Comparison of ENCODE assay signal across 8 cellular contexts in genomic region chr18:9334351-9335254, GRCh38. TPM values are rescaled to one million over a fixed set of nuclear protein-coding genes. Genes with fewer than 3 reads are reported as not detected.
DNase-seq lines count a peak whose midpoint lies in the region; ATAC-seq and TF ChIP-seq lines count a peak whose summit lies in the region.

Gene TWSG1, plus strand, starts transcription at chr18:9334773. Its CDS starts 2,457 bp downstream, at chr18:9337230.

- H3K27me3 ChIP-seq in right cardiac atrium (ENCODE audit: control insufficient read depth, insufficient read depth) (no peaks in the 10 kb centered on the region), uterus (no peaks in the 10 kb centered on the region)

- no peaks in the 10 kb centered on the region for H3K36me3 Mint-ChIP-seq in T-helper 17 cell (ENCODE audit: low read depth)

- no peaks in the 10 kb centered on the region for H3K9me3 ChIP-seq in T-helper 17 cell (ENCODE audit: control insufficient read depth, low read length, poor library complexity, severe bottlenecking)
- H3K9me3 ChIP-seq in right cardiac atrium (ENCODE audit: control insufficient read depth, low read length), result no peaks in the 10 kb centered on the region
- H3K9me3 ChIP-seq in uterus, result no peaks in the 10 kb centered on the region

- under 1% methylated on average over 104 of the region's 104 CpGs for WGBS in right cardiac atrium

- intact Hi-C loops in right cardiac atrium (cut with DNase I) (no loop called here), uterus (cut with DNase I; ENCODE audit: low total_unique reads) (no loop called here)

- TF ChIP-seq POLR2A in uterus (IDR thresholded peaks at IDR 0.05), result peak; percentile 72 to 74

- no peaks in the 10 kb centered on the region for H3K36me3 ChIP-seq in uterus

- in situ Hi-C loops in GM13977 (cut with MboI; ENCODE audit: low pct_unique_long_range_greater_than_20kb, low sequenced_read_pairs, unreplicated experiment), result no loop called here

- H3K4me3 Mint-ChIP-seq in T-helper 17 cell, result peak within 1 kb of the TSS; percentile 92

- H3K27ac Mint-ChIP-seq in T-helper 17 cell, result no peak within 1 kb of the TSS

- H3K27ac ChIP-seq in right cardiac atrium (ENCODE audit: low read length) (peak within 1 kb of the TSS; percentile 68), uterus (peak within 1 kb of the TSS; percentile 87 to 91)

- DNase-seq in GM13977 (ENCODE audit: low spot score) (peak; percentile 99), NCI-H1417 treated with DMSO at 0.1 percent for 48 hours (lab: John Stamatoyannopoulos, UW) (peak; percentile 42), T-helper 17 cell (peak; percentile 84 to 94 (median 93)), anterior cingulate cortex (lab: John Stamatoyannopoulos, UW) (peak; percentile 35 to 95 (median 89)), right cardiac atrium (peak; percentile 96 to 98 (median 98)), putamen (ENCODE audit: low spot score) (peak; percentile 93), uterus (peak; percentile 95)

- TF ChIP-seq CTCF in GM13977 (IDR thresholded peaks at IDR 0.05; ENCODE audit: extremely low read depth, insufficient read depth, missing control alignments) (peak; percentile 49), uterus (IDR thresholded peaks at IDR 0.05) (peak in 3 of 4 experiments; percentile 18 to 60 (median 33))

- ATAC-seq in HG02798 (IDR thresholded peaks at IDR 0.05; ENCODE audit: poor library complexity, unreplicated experiment) (peak; percentile 89), T-helper 17 cell (peak; percentile 93), right cardiac atrium (peak; percentile 98)

- H3K4me3 ChIP-seq in right cardiac atrium (ENCODE audit: low read length) (peak within 1 kb of the TSS; percentile 83), uterus (peak within 1 kb of the TSS; percentile 45 to 81)

- H3K4me1 Mint-ChIP-seq in T-helper 17 cell, result peaks cover 7% of the 10 kb centered on the region

- H3K4me1 ChIP-seq in right cardiac atrium (ENCODE audit: control insufficient read depth, insufficient read depth, low read length) (no peaks in the 10 kb centered on the region), uterus (no peaks in the 10 kb centered on the region)

- peaks cover 9% of the 10 kb centered on the region for H3K27me3 Mint-ChIP-seq in T-helper 17 cell

RNA-seq across cellular contexts. Expression of gene TWSG1, which starts in this region (rescaled TPM):
- total RNA-seq in T-helper 17 cell (1 to 10 TPM; 1.7 to 6.1 TPM), right cardiac atrium (10 to 100 TPM; 13.5 to 19.2 (median 14.4) TPM), uterus (100 to 1,000 TPM in 1 of 4 donors, 10 to 100 TPM in 3; 47.6 to 198 (median 61.0) TPM)
- polyA plus RNA-seq in right cardiac atrium, result 9.9 TPM

Comparison
In these comparisons a context has a peak if more than half of its experiments do, and no peak if none do; other contexts are left out.
1. Peak in every context shown above with its lines: DNase-seq, ATAC-seq, H3K4me3 ChIP-seq and H3K27ac ChIP-seq.
2. DNase-seq: peak in every context shown above with its lines; median percentile 99 in GM13977; 98 in right cardiac atrium; 95 in uterus; 93 in T-helper 17 cell; 93 in putamen; 89 in anterior cingulate cortex; 42 in NCI-H1417 treated with DMSO at 0.1 percent for 48 hours.